ENCODE assay signal across 26 cellular contexts in genomic region chr20:62967149-62967501, GRCh38. TPM values are rescaled to one million over a fixed set of nuclear protein-coding genes. Genes with fewer than 3 reads are reported as not detected.
"Had no signal": no experiment of that assay in that cellular context is flagged by ENCODE, and none has a peak within 500 bp of the region (broad histone marks: within the 10 kb centered on the region; RNA-seq: fewer than 3 reads in every experiment).

No MANE protein-coding gene starts in this region.

- FAIRE-seq: endometrium, islet of Langerhans, keratinocyte had no signal

- H3K27ac ChIP-seq: colonic mucosa, epithelial cell of prostate, esophagus squamous epithelium, gastrocnemius medialis, heart right ventricle, left lung, lower lobe of right lung had no signal

- H3K27ac Mint-ChIP-seq: dendritic cell treated with granulocyte-macrophage colony-stimulating factor and Interleukin-4, amounts not matched to agents 40 ng/mL and 50 ng/mL, for 4 days; effector memory CD8-positive, alpha-beta T cell; endodermal cell; mesothelial cell of epicardium had no signal

- H3K36me3 ChIP-seq: colonic mucosa, esophagus squamous epithelium, gastrocnemius medialis had no signal

- H3K36me3 Mint-ChIP-seq: mesothelial cell of epicardium had no signal

- H3K4me3 ChIP-seq: colonic mucosa, esophagus squamous epithelium, gastrocnemius medialis, heart right ventricle, left lung, lower lobe of right lung, mucosa of descending colon had no signal

- H3K9me3 ChIP-seq: colonic mucosa, esophagus squamous epithelium, gastrocnemius medialis, heart right ventricle, left lung, lower lobe of right lung, mucosa of descending colon had no signal

- DNase-seq: colonic mucosa; cortex of kidney; effector CD8-positive, alpha-beta T cell; effector memory CD8-positive, alpha-beta T cell; endodermal cell; erythroblast; esophagus squamous epithelium; foreskin fibroblast; foreskin melanocyte; gastrocnemius medialis; glutamatergic neuron; head of caudate nucleus; heart right ventricle; hippocampal formation; left cardiac atrium; left ventricle myocardium superior; lower lobe of right lung; mesenchymal stem cell; mucosa of descending colon had no signal

- H3K4me1 Mint-ChIP-seq: endodermal cell had no signal

- H3K4me1 ChIP-seq: colonic mucosa, esophagus squamous epithelium, gastrocnemius medialis, left lung, lower lobe of right lung had no signal

- H3K4me3 Mint-ChIP-seq: dendritic cell treated with granulocyte-macrophage colony-stimulating factor and Interleukin-4, amounts not matched to agents 40 ng/mL and 50 ng/mL, for 4 days; effector memory CD8-positive, alpha-beta T cell; endodermal cell; mesothelial cell of epicardium had no signal

- H3K9me3 Mint-ChIP-seq: dendritic cell treated with granulocyte-macrophage colony-stimulating factor and Interleukin-4, amounts not matched to agents 40 ng/mL and 50 ng/mL, for 4 days; effector memory CD8-positive, alpha-beta T cell; endodermal cell; mesothelial cell of epicardium had no signal

RNA-seq across cellular contexts. Expression of gene SLC17A9, which starts 14.6 kb away (rescaled TPM):
- polyA plus RNA-seq: keratinocyte had no signal

RNA-seq across cellular contexts. Expression of gene BHLHE23, which starts 39.6 kb away (rescaled TPM):
- polyA plus RNA-seq: keratinocyte had no signal
